13 cellular contexts compared by ENCODE assay signal in the genomic region with DNA sequence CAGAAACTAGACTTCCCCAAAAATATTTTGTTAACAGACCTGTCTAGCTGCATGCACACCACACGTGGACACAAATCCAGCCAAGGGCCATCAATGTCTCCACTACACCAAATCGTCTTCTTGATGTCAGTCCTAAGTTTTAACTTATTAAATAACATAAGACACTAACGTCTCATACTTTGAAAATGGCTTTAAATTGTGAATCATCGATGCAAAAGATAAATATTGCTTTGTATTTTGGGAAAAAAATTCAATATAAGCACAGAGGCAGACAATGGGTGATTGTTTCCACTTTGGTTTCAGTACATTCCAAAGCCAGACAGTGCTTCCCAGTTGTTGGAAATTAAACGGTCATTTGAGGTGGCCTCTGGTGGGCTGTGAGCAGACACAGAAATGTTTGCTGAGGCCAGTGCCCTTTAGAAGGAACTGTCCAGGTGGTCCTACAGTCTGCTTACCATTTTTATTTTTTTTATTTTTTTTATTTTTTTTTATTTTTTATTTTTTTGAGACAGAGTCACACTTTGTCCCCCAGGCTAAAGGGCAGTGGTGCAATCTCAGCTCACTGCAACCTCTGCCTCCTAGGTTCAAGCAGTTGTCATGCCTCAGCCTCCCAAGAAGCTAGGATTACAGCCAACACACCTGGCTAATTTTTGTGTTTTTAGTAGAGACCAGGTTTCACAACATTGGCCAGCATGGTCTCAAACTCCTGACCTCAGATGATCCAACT. TPM values are rescaled to one million over a fixed set of nuclear protein-coding genes. Genes with fewer than 3 reads are reported as not detected.
DNase-seq lines count a peak whose midpoint lies in the region; ATAC-seq and TF ChIP-seq lines count a peak whose summit lies in the region.
"Had no signal": no experiment of that assay in that cellular context is flagged by ENCODE, and none has a peak within 500 bp of the region (broad histone marks: within the 10 kb centered on the region; RNA-seq: fewer than 3 reads in every experiment).

No MANE protein-coding gene starts in this region.

- no peak overlapping the region for H3K27ac ChIP-seq in CD4-positive, alpha-beta T cell (ENCODE audit: low read depth, low read length)

- H3K4me3 Mint-ChIP-seq in CD4-positive, alpha-beta T cell: peak overlapping the region; percentile 72
- peak overlapping the region in 6 of 8 donors; percentile 15 to 61 (median 50) for H3K4me3 Mint-ChIP-seq in naive B cell
- H3K4me3 Mint-ChIP-seq: CD14-positive monocyte had no signal

- intact Hi-C loops in CD4-positive, alpha-beta T cell (cut with DNase I, micrococcal nuclease): loop anchor here in 1 of 2 experiments (2.0 kb wide), 1 partner anchor 53 kb away; a partner anchor contains a TSS
- intact Hi-C loops in left colon (cut with DNase I, micrococcal nuclease): no loop called here

- no peaks in the 10 kb centered on the region for H3K27me3 ChIP-seq in CD4-positive, alpha-beta T cell (ENCODE audit: control insufficient read depth, insufficient read depth, low read length)

- no peaks in the 10 kb centered on the region for H3K9me3 Mint-ChIP-seq in CD4-positive, alpha-beta T cell
- H3K9me3 Mint-ChIP-seq in naive B cell: no peaks in the 10 kb centered on the region
- H3K9me3 Mint-ChIP-seq: CD14-positive monocyte had no signal

- no peak for DNase-seq in CD4-positive, alpha-beta T cell
- DNase-seq in KBM-7 (peak; percentile 11), astrocyte of the spinal cord (ENCODE audit: low read depth, low spot score) (peak; percentile 11), naive B cell (no peak), ecto neural progenitor cell (ENCODE audit: low spot score) (no peak), left colon (no peak)
- DNase-seq in stimulated activated CD4-positive, alpha-beta T cell treated with anti-CD3 and anti-CD28 coated beads, Interleukin-12 subunit alpha, Interleukin-12 subunit beta, amount 100 ng/mL, for 4 hours: no peak
- DNase-seq in central memory CD4-positive, alpha-beta T cell: no peak
- DNase-seq: activated naive CD4-positive, alpha-beta T cell treated with Interleukin-2 at 50 U/mL for 16 hours; NCI-H2227 treated with DMSO at 0.1 percent for 48 hours; Right ventricle myocardium superior; stimulated activated naive CD4-positive, alpha-beta T cell had no signal

- TF ChIP-seq CTCF in CD4-positive, alpha-beta T cell (IDR thresholded peaks at IDR 0.05): no peak
- no peak for TF ChIP-seq CTCF in astrocyte of the spinal cord (IDR thresholded peaks at IDR 0.05; ENCODE audit: low read depth, low read length)

- no peaks in the 10 kb centered on the region for H3K27me3 Mint-ChIP-seq in CD4-positive, alpha-beta T cell
- no peaks in the 10 kb centered on the region for H3K27me3 Mint-ChIP-seq in naive B cell

- in situ Hi-C loops in KBM-7 (cut with MboI; ENCODE audit: low pct_unique_long_range_greater_than_20kb, low sequenced_read_pairs): no loop called here
- in situ Hi-C loops in astrocyte of the spinal cord (cut with HindIII; ENCODE audit: low sequenced_read_pairs): no loop called here

- no peak overlapping the region for H3K4me3 ChIP-seq in astrocyte of the spinal cord (ENCODE audit: low read depth, low read length)

- POLR2A ChIA-PET in CD4-positive, alpha-beta T cell (lab: Charles Lee): interaction anchor here (3.0 kb wide), 1 partner anchor 20 kb away, joined by 13 read pairs; no protein-coding TSS in a partner anchor

- peaks cover 28% of the 10 kb centered on the region for H3K4me1 Mint-ChIP-seq in CD4-positive, alpha-beta T cell (ENCODE audit: low read depth)
- H3K4me1 Mint-ChIP-seq in naive B cell: peaks cover 29 to 33% (median 30%) of the 10 kb centered on the region in 3 donors

- CTCF ChIA-PET in CD4-positive, alpha-beta T cell (lab: Charles Lee): no interaction called here

- H3K27ac Mint-ChIP-seq in CD4-positive, alpha-beta T cell: no peak overlapping the region
- no peak overlapping the region for H3K27ac Mint-ChIP-seq in naive B cell

- no peaks in the 10 kb centered on the region for H3K9me3 ChIP-seq in CD4-positive, alpha-beta T cell (ENCODE audit: control insufficient read depth, low read length)

- H3K36me3 Mint-ChIP-seq in CD4-positive, alpha-beta T cell (ENCODE audit: low read depth): peaks cover 21% of the 10 kb centered on the region
- peaks cover 0 to 8% of the 10 kb centered on the region in 2 donors for H3K36me3 Mint-ChIP-seq in naive B cell

- ATAC-seq in CD4-positive, alpha-beta T cell (ENCODE audit: poor library complexity): no peak
- ATAC-seq in naive B cell (ENCODE audit: low read depth in 2 of 2) (no peak), left colon (no peak)

RNA-seq across cellular contexts. Expression of a gene that starts 1.8 kb away (rescaled TPM):
- total RNA-seq in CD4-positive, alpha-beta T cell: 1 to 10 TPM; 7.6 to 8.3 TPM
- polyA plus RNA-seq in naive B cell (ENCODE audit: low read depth in 6 of 6): 10 to 100 TPM; 36.9 to 70.6 (median 62.5) TPM
- total RNA-seq in left colon: 100 to 1,000 TPM; 105 to 120 TPM

RNA-seq across cellular contexts. Expression of a gene that starts 6.5 kb away (rescaled TPM):
- 1 to 10 TPM; 1.6 to 1.8 TPM for total RNA-seq in CD4-positive, alpha-beta T cell
- 10 to 100 TPM in 1 of 6 donors, 1 to 10 TPM in 5; 4.9 to 10.4 (median 6.6) TPM for polyA plus RNA-seq in naive B cell (ENCODE audit: low read depth in 6 of 6)
- 10 to 100 TPM; 36.4 to 49.8 TPM for total RNA-seq in left colon

RNA-seq across cellular contexts. Expression of a gene that starts 52.2 kb away (rescaled TPM):
- total RNA-seq in CD4-positive, alpha-beta T cell: 10 to 100 TPM; 33.0 to 38.1 TPM
- 10 to 100 TPM; 27.5 to 39.9 (median 35.9) TPM for polyA plus RNA-seq in naive B cell (ENCODE audit: low read depth in 6 of 6)
- 10 to 100 TPM; 93.9 to 99.6 TPM for total RNA-seq in left colon

Comparison
In these comparisons a context has a peak if more than half of its experiments do, and no peak if none do; other contexts are left out.
1. DNase-seq: peak in KBM-7 (single experiment) and astrocyte of the spinal cord (single experiment); none in CD4-positive, alpha-beta T cell (0 of 10), naive B cell (single experiment), stimulated activated CD4-positive, alpha-beta T cell treated with anti-CD3 and anti-CD28 coated beads, Interleukin-12 subunit alpha, Interleukin-12 subunit beta, amount 100 ng/mL, for 4 hours (single experiment), ecto neural progenitor cell (single experiment), central memory CD4-positive, alpha-beta T cell (single experiment) and left colon (0 of 2).
2. RNA of a gene that starts 1.8 kb away (total RNA-seq): 105 to 120 TPM in left colon; 7.6 to 8.3 TPM in CD4-positive, alpha-beta T cell; every median in the first group is over 10 times any median in the second.
3. RNA of a gene that starts 6.5 kb away (total RNA-seq): 36.4 to 49.8 TPM in left colon; 1.6 to 1.8 TPM in CD4-positive, alpha-beta T cell; every median in the first group is over 10 times any median in the second.